In the genomic region with DNA sequence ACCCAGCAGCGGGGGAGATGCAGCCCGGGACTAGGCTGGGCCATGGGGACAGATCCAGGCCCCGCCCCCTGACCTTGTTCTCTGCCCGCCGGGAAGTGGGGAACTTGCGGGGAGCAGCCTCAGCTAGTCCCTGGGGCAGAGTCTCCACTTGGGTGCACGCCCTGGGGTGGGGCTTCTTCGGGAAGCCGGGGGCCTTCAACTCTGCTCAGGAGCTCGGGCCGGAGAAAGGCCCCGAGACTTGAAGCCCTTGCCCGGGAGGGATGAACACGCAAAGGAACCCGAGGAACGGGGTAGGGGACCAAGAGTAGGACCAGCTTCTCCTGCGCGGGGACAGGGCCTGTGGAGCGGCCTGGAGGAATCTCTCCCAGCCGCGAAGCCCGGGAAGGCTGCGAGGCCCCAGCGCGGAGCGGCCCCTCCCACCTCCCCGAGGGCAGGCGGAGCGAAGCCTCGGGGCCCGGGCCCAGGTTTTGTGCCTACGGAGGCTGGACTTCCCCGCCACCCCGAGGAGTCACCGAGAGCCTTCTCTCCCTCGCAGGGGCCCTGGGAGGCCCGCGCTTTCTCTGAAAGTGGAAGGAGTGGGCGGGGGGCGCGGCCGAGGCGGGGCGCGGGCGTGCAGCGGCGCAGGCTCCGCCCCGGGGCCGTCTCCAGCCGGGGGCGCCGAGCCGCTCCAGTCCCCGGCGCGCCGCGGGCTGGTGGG, we compare ENCODE assay signal across 8 cellular contexts. TPM values are rescaled to one million over a fixed set of nuclear protein-coding genes. Genes with fewer than 3 reads are reported as not detected.
DNase-seq lines count a peak whose midpoint lies in the region; ATAC-seq and TF ChIP-seq lines count a peak whose summit lies in the region.

A gene (plus strand): TSS at position 670 of the 697 bp plus-strand sequence. CDS start 54 bp downstream, outside the sequence.

- TF ChIP-seq CTCF in Caco-2 (IDR thresholded peaks at IDR 0.05; ENCODE audit: insufficient read depth in 1 of 2, low read depth in 1 of 2, low read length in 1 of 2, severe bottlenecking in 1 of 2, unreplicated experiment in 1 of 2): no peak
- no peak for TF ChIP-seq CTCF in thoracic aorta (IDR thresholded peaks at IDR 0.05)

- H3K36me3 Mint-ChIP-seq in Caco-2 (ENCODE audit: insufficient read depth, unreplicated experiment): peaks cover 10% of the 10 kb centered on the region

- H3K36me3 ChIP-seq in Caco-2 (ENCODE audit: control insufficient read depth, insufficient read depth, low read length) (no peaks in the 10 kb centered on the region; the same call in 1 of the 2 replicates), thoracic aorta (no peaks in the 10 kb centered on the region)

- peak within 1 kb of the TSS; percentile 4 for H3K27ac Mint-ChIP-seq in Caco-2 (ENCODE audit: unreplicated experiment)

- CTCF ChIA-PET in Caco-2 (lab: Charles Lee): interaction anchor here (0.5 to 2.0 kb wide), 5 partner anchors 18 to 75 kb away, joined by 3 to 13 read pairs (median 3); a partner anchor contains a TSS

- peaks cover 14% of the 10 kb centered on the region for H3K4me1 Mint-ChIP-seq in Caco-2 (ENCODE audit: low read depth, unreplicated experiment)

- peak within 1 kb of the TSS; percentile 81 for H3K4me3 ChIP-seq in Caco-2 (ENCODE audit: low read depth, low read length)
- H3K4me3 ChIP-seq in thoracic aorta: peak within 1 kb of the TSS; percentile 94

- H3K9me3 ChIP-seq in Caco-2 (no peaks in the 10 kb centered on the region), thoracic aorta (no peaks in the 10 kb centered on the region)

- H3K27me3 ChIP-seq in Caco-2 (replicated peaks; ENCODE audit: control insufficient read depth, insufficient read depth, low read length) (no peaks in the 10 kb centered on the region), thoracic aorta (replicated peaks; ENCODE audit: insufficient read depth) (peaks cover 7% of the 10 kb centered on the region)

- no peaks in the 10 kb centered on the region for H3K27me3 Mint-ChIP-seq in Caco-2 (ENCODE audit: insufficient read depth, unreplicated experiment)

- intact Hi-C loops in Caco-2 (cut with micrococcal nuclease; ENCODE audit: unreplicated experiment): loop anchor here (1.0 kb wide), 1 partner anchor 28 kb away; no protein-coding TSS in a partner anchor

- no peak within 1 kb of the TSS for H3K27ac ChIP-seq in thoracic aorta

- DNase-seq in Caco-2 (peak; percentile 90 to 92), HS-27A (ENCODE audit: low read depth) (peak; percentile 67), RPMI7951 (ENCODE audit: low read depth) (peak; percentile 90), fibroblast of the conjunctiva (ENCODE audit: low read depth) (peak; percentile 38), occipital lobe (lab: John Stamatoyannopoulos, UW) (peak; percentile 56), thoracic aorta (ENCODE audit: low spot score) (peak; percentile 21)
- DNase-seq in activated T-helper 9 cell treated with anti-CD3 and anti-CD28 coated beads, Interleukin-2, amount 50 U/mL, for 16 hours (ENCODE audit: low read depth): peak; percentile 86

- peak; percentile 54 for ATAC-seq in GM19468 (IDR thresholded peaks at IDR 0.05; ENCODE audit: extremely low read depth, unreplicated experiment)
- ATAC-seq in thoracic aorta (ENCODE audit: insufficient number of reproducible peaks, low FRiP score, low read depth): peak; percentile 34

- H3K9me3 Mint-ChIP-seq in Caco-2 (ENCODE audit: unreplicated experiment): no peaks in the 10 kb centered on the region

- BruUV-seq in Caco-2 (replicated peaks; lab: Mats Ljungman, UMichigan): no TSS peak

- peak within 1 kb of the TSS; percentile 95 for H3K4me3 Mint-ChIP-seq in Caco-2 (ENCODE audit: unreplicated experiment)

- H3K4me1 ChIP-seq in Caco-2 (peaks cover 18% of the 10 kb centered on the region), thoracic aorta (ENCODE audit: control insufficient read depth in 1 of 2, low read depth in 2 of 2) (peaks cover 25 to 31% of the 10 kb centered on the region in 2 donors)

- POLR2A ChIA-PET in Caco-2 (lab: Charles Lee): interaction anchor here (1.5 kb wide), 1 partner anchor 281 kb away, joined by 7 read pairs; a partner anchor contains a TSS

RNA-seq across cellular contexts. Expression of the gene that starts here (rescaled TPM):
- total RNA-seq in Caco-2 (2022) (16.2 and 18.1 TPM in 2 replicates), occipital lobe (0.31 TPM), thoracic aorta (1 to 10 TPM in 1 of 2 donors, not detected in 1; 4.4 TPM)
- total RNA-seq in RPMI7951 (2014; rRNA removed; shearing (Covaris generic)): 9.2 and 13.2 TPM in 2 replicates

Comparison
In these comparisons a context has a peak if more than half of its experiments do, and no peak if none do; other contexts are left out.
1. Peak in DNase-seq in occipital lobe; RNA of the gene not detected or under 1 TPM.
2. DNase-seq: peak in every context shown above with its lines; median percentile 91 in Caco-2; 90 in RPMI7951; 86 in activated T-helper 9 cell treated with anti-CD3 and anti-CD28 coated beads, Interleukin-2, amount 50 U/mL, for 16 hours; 67 in HS-27A; 56 in occipital lobe; 38 in fibroblast of the conjunctiva; 21 in thoracic aorta.